ENCODE assay signal across 21 cellular contexts in genomic region chr2:140539506-140539905, GRCh38.
"Had no signal": no experiment of that assay in that cellular context is flagged by ENCODE, and none has a peak within 500 bp of the region (broad histone marks: within the 10 kb centered on the region; RNA-seq: fewer than 3 reads in every experiment).

No MANE protein-coding gene starts in this region.

- H3K4me2 ChIP-seq: smooth muscle cell had no signal

- DNase-seq: activated CD4-positive, alpha-beta memory T cell treated with anti-CD3 and anti-CD28 coated beads for 36 hours; activated CD4-positive, alpha-beta T cell treated with anti-CD3 and anti-CD28 coated beads for 4 hours; activated gamma-delta T cell treated with Interleukin-2 at 50 U/mL for 16 hours; activated T-cell treated with anti-CD3 and anti-CD28 coated beads for 4 hours; amygdala; caudate nucleus; erythroblast; left cardiac atrium; mesenchymal stem cell; mucosa of descending colon; naive thymus-derived CD4-positive, alpha-beta T cell; pancreas; stimulated activated CD4-positive, alpha-beta T cell treated with anti-CD3 and anti-CD28 coated beads, Interleukin-4, amount 100 ng/mL, for 24 hours; SW 1271; T-helper 2 cell had no signal

- H3K36me3 ChIP-seq: neutrophil, pancreas, thoracic aorta had no signal

- H3K4me1 ChIP-seq: pancreas had no signal

- H3K9me3 ChIP-seq: mucosa of descending colon, neutrophil, pancreas, thoracic aorta had no signal

- ATAC-seq: activated naive CD4-positive, alpha-beta T cell treated with anti-CD3 and anti-CD28 coated beads, Interleukin-2, amount 50 U/mL, for 72 hours; left cardiac atrium; mucosa of descending colon; naive thymus-derived CD4-positive, alpha-beta T cell; pancreas; sciatic nerve; stimulated activated memory B cell treated with anti-CD40 and anti-IgM and Interleukin-4, amounts not matched to agents 10 μg/mL and 1 μg/mL and 100 μg/mL, for 72 hours had no signal

- H3K27ac ChIP-seq: neutrophil, pancreas, thoracic aorta had no signal

- H3K4me3 ChIP-seq: mucosa of descending colon, pancreas, smooth muscle cell, thoracic aorta had no signal

- H3K27me3 ChIP-seq: neutrophil, pancreas had no signal
